ENCODE assay signal across 9 cellular contexts in the genomic region with DNA sequence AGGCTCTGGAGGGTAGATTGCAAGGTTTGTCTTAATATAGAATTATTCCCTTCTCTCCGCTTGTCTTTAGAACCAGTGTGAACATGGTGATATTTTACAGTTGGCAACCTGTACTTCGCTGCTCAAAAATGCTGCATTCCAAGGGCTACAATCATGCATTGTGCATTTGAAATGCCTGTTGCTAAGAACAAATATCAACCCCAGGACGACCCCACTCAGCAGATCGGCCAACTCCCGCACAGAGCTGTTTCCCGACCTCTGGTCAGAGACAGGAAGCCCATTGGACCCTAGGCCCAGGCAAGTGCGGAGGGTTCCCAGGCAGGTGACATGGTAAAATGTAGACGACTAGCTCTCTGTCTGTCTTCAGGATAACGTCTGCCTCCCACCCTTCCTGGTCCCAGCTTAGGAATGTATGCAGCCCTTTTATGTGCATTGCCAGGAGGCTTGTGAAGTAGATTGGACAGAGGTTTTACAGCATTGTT.
DNase-seq lines count a peak whose midpoint lies in the region; ATAC-seq and TF ChIP-seq lines count a peak whose summit lies in the region.
"Had no signal": no experiment of that assay in that cellular context is flagged by ENCODE, and none has a peak within 500 bp of the region (broad histone marks: within the 10 kb centered on the region; RNA-seq: fewer than 3 reads in every experiment).

No MANE protein-coding gene starts in this region.

- no peak for TF ChIP-seq POLR2A in gastrocnemius medialis (IDR thresholded peaks at IDR 0.05)

- no peak for ATAC-seq in activated naive CD8-positive, alpha-beta T cell treated with anti-CD3 and anti-CD28 coated beads, Interleukin-2, amount 10 ng/mL, durations not matched to agents 7 days and 5 days (ENCODE audit: low read depth)
- ATAC-seq in gastrocnemius medialis: no peak
- ATAC-seq in stimulated activated naive CD8-positive, alpha-beta T cell treated with anti-CD3 and anti-CD28 coated beads, Interleukin-15, amount 100 ng/mL, for 72 hours: no peak

- no peaks in the 10 kb centered on the region for H3K9me3 ChIP-seq in gastrocnemius medialis

- no peak overlapping the region for H3K4me3 ChIP-seq in gastrocnemius medialis

- H3K36me3 Mint-ChIP-seq in activated naive CD8-positive, alpha-beta T cell treated with anti-CD3 and anti-CD28 coated beads, Interleukin-2, amount 10 ng/mL, durations not matched to agents 7 days and 5 days: no peaks in the 10 kb centered on the region

- H3K27ac ChIP-seq in gastrocnemius medialis: peak overlapping the region; percentile 48 to 75 (median 56)

- no peaks in the 10 kb centered on the region for H3K36me3 ChIP-seq in gastrocnemius medialis

- no peak overlapping the region for H3K27ac Mint-ChIP-seq in activated naive CD8-positive, alpha-beta T cell treated with anti-CD3 and anti-CD28 coated beads, Interleukin-2, amount 10 ng/mL, durations not matched to agents 7 days and 5 days
- no peak overlapping the region for H3K27ac Mint-ChIP-seq in stimulated activated naive CD8-positive, alpha-beta T cell treated with anti-CD3 and anti-CD28 coated beads, Interleukin-15, amount 100 ng/mL, for 72 hours

- in situ Hi-C loops in gastrocnemius medialis (cut with MboI; ENCODE audit: low sequenced_read_pairs in 4 of 4): no loop called here

- H3K27me3 Mint-ChIP-seq in activated naive CD8-positive, alpha-beta T cell treated with anti-CD3 and anti-CD28 coated beads, Interleukin-2, amount 10 ng/mL, durations not matched to agents 7 days and 5 days: no peaks in the 10 kb centered on the region
- H3K27me3 Mint-ChIP-seq in stimulated activated naive CD8-positive, alpha-beta T cell treated with anti-CD3 and anti-CD28 coated beads, Interleukin-15, amount 100 ng/mL, for 72 hours: no peaks in the 10 kb centered on the region

- intact Hi-C loops in gastrocnemius medialis (cut with DNase I; ENCODE audit: low total_unique reads): loop anchor here (2.0 kb wide), 2 partner anchors 50 to 264 kb away; partner anchors contain the start of gene FOXO1

- H3K4me1 ChIP-seq in gastrocnemius medialis: peaks cover 35 to 44% of the 10 kb centered on the region in 2 donors

- peak overlapping the region; percentile 56 for H3K4me3 Mint-ChIP-seq in activated naive CD8-positive, alpha-beta T cell treated with anti-CD3 and anti-CD28 coated beads, Interleukin-2, amount 10 ng/mL, durations not matched to agents 7 days and 5 days
- peak overlapping the region in 1 of 2 donors; percentile 44 for H3K4me3 Mint-ChIP-seq in stimulated activated naive CD8-positive, alpha-beta T cell treated with anti-CD3 and anti-CD28 coated beads, Interleukin-15, amount 100 ng/mL, for 72 hours

- DNase-seq in EL: peak; percentile 70
- DNase-seq in activated naive CD8-positive, alpha-beta T cell treated with anti-CD3 and anti-CD28 coated beads, Interleukin-2, amount 10 ng/mL, durations not matched to agents 7 days and 5 days: no peak
- DNase-seq in iPS-NIHi11 (ENCODE audit: low spot score): peak; percentile 32
- no peak for DNase-seq in gastrocnemius medialis
- no peak for DNase-seq in NCI-H345 (lab: John Stamatoyannopoulos, UW)
- DNase-seq in NCI-H446 (lab: John Stamatoyannopoulos, UW): no peak
- no peak for DNase-seq in stimulated activated naive CD8-positive, alpha-beta T cell treated with anti-CD3 and anti-CD28 coated beads, Interleukin-15, amount 100 ng/mL, for 72 hours
- DNase-seq in GM19240 (ENCODE audit: insufficient read length, low spot score): no peak
- DNase-seq: NCI-H1930 had no signal

- H3K27me3 ChIP-seq in gastrocnemius medialis: no peaks in the 10 kb centered on the region

- POLR2A ChIA-PET in activated naive CD8-positive, alpha-beta T cell treated with anti-CD3 and anti-CD28 coated beads, Interleukin-2, amount 10 ng/mL, durations not matched to agents 7 days and 5 days (lab: Charles Lee): interaction anchor here (0.9 kb wide), 1 partner anchor 36 kb away, joined by 3 read pairs; no protein-coding TSS in a partner anchor

- no peak for TF ChIP-seq CTCF in gastrocnemius medialis (IDR thresholded peaks at IDR 0.05 in 4 of 5, conservative IDR thresholded peaks at IDR 0.05 in 1 of 5)

- peaks cover 6% of the 10 kb centered on the region for H3K9me3 Mint-ChIP-seq in activated naive CD8-positive, alpha-beta T cell treated with anti-CD3 and anti-CD28 coated beads, Interleukin-2, amount 10 ng/mL, durations not matched to agents 7 days and 5 days
- no peaks in the 10 kb centered on the region for H3K9me3 Mint-ChIP-seq in stimulated activated naive CD8-positive, alpha-beta T cell treated with anti-CD3 and anti-CD28 coated beads, Interleukin-15, amount 100 ng/mL, for 72 hours

- peaks cover 18% of the 10 kb centered on the region for H3K4me1 Mint-ChIP-seq in activated naive CD8-positive, alpha-beta T cell treated with anti-CD3 and anti-CD28 coated beads, Interleukin-2, amount 10 ng/mL, durations not matched to agents 7 days and 5 days
- H3K4me1 Mint-ChIP-seq in stimulated activated naive CD8-positive, alpha-beta T cell treated with anti-CD3 and anti-CD28 coated beads, Interleukin-15, amount 100 ng/mL, for 72 hours: peaks cover 34% of the 10 kb centered on the region

Comparison
In these comparisons a context has a peak if more than half of its experiments do, and no peak if none do; other contexts are left out.
1. DNase-seq: peak in EL (single experiment) and iPS-NIHi11 (single experiment); none in activated naive CD8-positive, alpha-beta T cell treated with anti-CD3 and anti-CD28 coated beads, Interleukin-2, amount 10 ng/mL, durations not matched to agents 7 days and 5 days (single experiment), gastrocnemius medialis (0 of 2), NCI-H345 (single experiment), NCI-H446 (0 of 2), stimulated activated naive CD8-positive, alpha-beta T cell treated with anti-CD3 and anti-CD28 coated beads, Interleukin-15, amount 100 ng/mL, for 72 hours (0 of 2) and GM19240 (single experiment).